In the genomic region with DNA sequence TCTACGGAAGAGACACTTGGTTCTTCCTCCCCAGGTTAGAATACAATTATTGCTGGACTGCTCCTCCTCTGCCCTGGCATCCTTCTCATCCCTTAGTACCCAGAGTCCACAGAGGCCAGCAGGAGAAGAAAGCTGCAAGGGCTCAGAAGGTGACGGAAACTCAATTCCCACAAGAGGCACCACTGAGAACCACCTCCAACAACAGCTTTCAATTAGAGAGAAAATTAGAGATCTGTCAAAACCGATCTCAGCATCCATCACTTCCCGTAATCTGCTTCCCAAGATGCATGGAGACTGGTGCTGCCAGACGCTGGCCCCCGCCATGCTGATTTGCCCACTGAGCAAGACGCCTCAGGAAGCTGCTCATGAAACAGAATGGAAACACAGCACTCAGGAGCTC, we compare ENCODE assay signal across 28 cellular contexts.
"Had no signal": no experiment of that assay in that cellular context is flagged by ENCODE, and none has a peak within 500 bp of the region (broad histone marks: within the 10 kb centered on the region; RNA-seq: fewer than 3 reads in every experiment).

No MANE protein-coding gene starts in this region.

- H3K27ac ChIP-seq: KMS-11, SJCRH30 had no signal

- DNase-seq: activated B cell treated with CpG ODN at 0.5 μM for 24 hours; activated CD4-positive, alpha-beta memory T cell treated with anti-CD3 and anti-CD28 coated beads, Interleukin-2, amount 10 ng/mL, durations not matched to agents 7 days and 5 days; activated CD4-positive, alpha-beta T cell treated with anti-CD3 and anti-CD28 coated beads for 1 hour; activated CD4-positive, alpha-beta T cell treated with anti-CD3 and anti-CD28 coated beads, Interleukin-2, amount 10 ng/mL, durations not matched to agents 24 days and 14 days; activated gamma-delta T cell; activated naive CD4-positive, alpha-beta T cell treated with anti-CD3 and anti-CD28 coated beads for 36 hours; activated T-cell treated with anti-CD3 and anti-CD28 coated beads for 4 hours; activated T-cell treated with anti-CD3 and anti-CD28 coated beads, Interleukin-2, amount 50 U/mL, for 48 hours; amygdala; MV-4-11; NCI-H1092 treated with DMSO at 0.1 percent for 48 hours; NCI-H1417 treated with DMSO at 0.1 percent for 48 hours; NCI-H1694 treated with DMSO at 0.1 percent for 48 hours; NCI-H2081; NCI-H226; NCI-H526; NCI-H774; NK-92 treated with Interleukin-12 subunit alpha and Interleukin-12 subunit beta, amount 100 ng/mL, for 24 hours; OCI-M1; Right ventricle myocardium superior; SJCRH30; SW 1271 had no signal

- H3K9ac ChIP-seq: KMS-11 had no signal

- H3K27me3 Mint-ChIP-seq: activated CD4-positive, alpha-beta memory T cell treated with anti-CD3 and anti-CD28 coated beads, Interleukin-2, amount 10 ng/mL, durations not matched to agents 7 days and 5 days had no signal

- H3K4me1 Mint-ChIP-seq: activated B cell treated with CpG ODN at 0.5 μM for 24 hours had no signal

- ATAC-seq: activated T-helper 17 cell treated with anti-CD3 and anti-CD28 coated beads, Interleukin-2, amount 50 U/mL, for 72 hours; Panc1; SK-N-SH treated with all-trans-retinoic acid at 6 μM for 48 hours had no signal

- H3K9me3 Mint-ChIP-seq: activated B cell treated with CpG ODN at 0.5 μM for 24 hours; activated CD4-positive, alpha-beta memory T cell treated with anti-CD3 and anti-CD28 coated beads, Interleukin-2, amount 10 ng/mL, durations not matched to agents 7 days and 5 days; activated naive CD4-positive, alpha-beta T cell treated with anti-CD3 and anti-CD28 coated beads for 36 hours; activated T-helper 17 cell treated with anti-CD3 and anti-CD28 coated beads, Interleukin-2, amount 50 U/mL, for 72 hours had no signal

- H3K4me1 ChIP-seq: SJCRH30 had no signal

- H3K36me3 ChIP-seq: SJCRH30 had no signal

- H3K27me3 ChIP-seq: SJCRH30 had no signal

- H3K27ac Mint-ChIP-seq: activated B cell treated with CpG ODN at 0.5 μM for 24 hours; activated CD4-positive, alpha-beta memory T cell treated with anti-CD3 and anti-CD28 coated beads, Interleukin-2, amount 10 ng/mL, durations not matched to agents 7 days and 5 days; activated CD4-positive, alpha-beta T cell treated with anti-CD3 and anti-CD28 coated beads, Interleukin-2, amount 10 ng/mL, durations not matched to agents 24 days and 14 days; activated naive CD4-positive, alpha-beta T cell treated with anti-CD3 and anti-CD28 coated beads for 36 hours; activated naive CD8-positive, alpha-beta T cell; activated T-helper 17 cell treated with anti-CD3 and anti-CD28 coated beads, Interleukin-2, amount 50 U/mL, for 72 hours; T-helper 1 cell treated with Interleukin-12 subunit alpha and Interleukin-12 subunit beta and Interleukin-4 antibody, amounts not matched to agents 30 μg/mL and 1 μg/mL, for 36 hours had no signal

- H3K9me3 ChIP-seq: SJCRH30 had no signal

- H3K4me2 ChIP-seq: KMS-11 had no signal

- H3K4me3 ChIP-seq: SJCRH30 had no signal

- H3K4me3 Mint-ChIP-seq: activated B cell treated with CpG ODN at 0.5 μM for 24 hours; activated CD4-positive, alpha-beta memory T cell treated with anti-CD3 and anti-CD28 coated beads, Interleukin-2, amount 10 ng/mL, durations not matched to agents 7 days and 5 days; activated CD4-positive, alpha-beta T cell treated with anti-CD3 and anti-CD28 coated beads, Interleukin-2, amount 10 ng/mL, durations not matched to agents 24 days and 14 days; activated naive CD4-positive, alpha-beta T cell treated with anti-CD3 and anti-CD28 coated beads for 36 hours; activated naive CD8-positive, alpha-beta T cell; activated T-helper 17 cell treated with anti-CD3 and anti-CD28 coated beads, Interleukin-2, amount 50 U/mL, for 72 hours; T-helper 1 cell treated with Interleukin-12 subunit alpha and Interleukin-12 subunit beta and Interleukin-4 antibody, amounts not matched to agents 30 μg/mL and 1 μg/mL, for 36 hours had no signal
